ENCODE assay signal across 21 cellular contexts in the genomic region with DNA sequence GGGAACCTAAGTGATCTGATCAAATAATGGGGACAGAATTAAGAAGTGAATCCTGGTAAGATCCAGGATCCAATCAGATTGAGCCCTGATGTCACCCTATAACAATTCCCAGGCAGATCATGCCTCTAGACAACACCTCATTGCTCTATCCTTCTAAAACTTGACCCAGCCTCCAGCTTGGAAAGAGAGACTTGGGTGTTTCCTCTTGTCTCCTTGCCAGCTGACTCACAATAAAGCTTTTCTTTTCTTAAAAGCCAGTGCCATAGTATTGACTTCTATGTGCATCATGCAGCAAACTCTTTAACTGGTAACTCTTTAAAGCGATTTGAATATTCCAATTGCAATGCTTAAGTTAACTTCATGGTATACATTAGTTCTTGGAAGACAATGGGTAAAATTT.
"Had no signal": no experiment of that assay in that cellular context is flagged by ENCODE, and none has a peak within 500 bp of the region (broad histone marks: within the 10 kb centered on the region; RNA-seq: fewer than 3 reads in every experiment).

No MANE protein-coding gene starts in this region.

- H3K27ac Mint-ChIP-seq: activated CD8-positive, alpha-beta T cell treated with anti-CD3 and anti-CD28 coated beads for 36 hours; activated naive CD4-positive, alpha-beta T cell treated with anti-CD3 and anti-CD28 coated beads, Interleukin-2, amount 50 U/mL, for 72 hours; naive B cell; neural progenitor cell; stimulated activated naive CD8-positive, alpha-beta T cell treated with anti-CD3 and anti-CD28 coated beads, Interleukin-15, Interleukin-2, amounts not matched to agents 100 ng/mL and 50 ng/mL, for 24 hours; T-helper 1 cell treated with Interleukin-12 subunit alpha and Interleukin-12 subunit beta and Interleukin-4 antibody, amounts not matched to agents 30 μg/mL and 1 μg/mL, for 36 hours; type B pancreatic cell; WTC11 had no signal

- H2AFZ ChIP-seq: neural progenitor cell had no signal

- FAIRE-seq: islet of Langerhans had no signal

- H3K27me3 Mint-ChIP-seq: central memory CD8-positive, alpha-beta T cell; naive B cell; type B pancreatic cell had no signal

- H3K9ac ChIP-seq: neural progenitor cell had no signal

- H3K4me2 ChIP-seq: neural progenitor cell had no signal

- H3K4me1 ChIP-seq: gastroesophageal sphincter, sigmoid colon, spleen, suprapubic skin had no signal

- H3K9me3 Mint-ChIP-seq: activated CD8-positive, alpha-beta T cell treated with anti-CD3 and anti-CD28 coated beads for 36 hours; activated naive CD4-positive, alpha-beta T cell treated with anti-CD3 and anti-CD28 coated beads, Interleukin-2, amount 50 U/mL, for 72 hours; activated T-cell treated with anti-CD3 and anti-CD28 coated beads, Interleukin-2, amount 50 U/mL, for 4 hours; central memory CD8-positive, alpha-beta T cell; neural progenitor cell; stimulated activated naive CD8-positive, alpha-beta T cell treated with anti-CD3 and anti-CD28 coated beads, Interleukin-15, Interleukin-2, amounts not matched to agents 100 ng/mL and 50 ng/mL, for 24 hours; T-helper 1 cell treated with Interleukin-12 subunit alpha and Interleukin-12 subunit beta and Interleukin-4 antibody, amounts not matched to agents 30 μg/mL and 1 μg/mL, for 36 hours; type B pancreatic cell; WTC11 had no signal

- H3K4me1 Mint-ChIP-seq: central memory CD8-positive, alpha-beta T cell; naive B cell; neural progenitor cell; WTC11 had no signal

- DNase-seq: activated CD4-positive, alpha-beta T cell treated with anti-CD3 and anti-CD28 coated beads for 48 hours; activated CD8-positive, alpha-beta T cell treated with anti-CD3 and anti-CD28 coated beads for 36 hours; activated effector memory CD4-positive, alpha-beta T cell treated with anti-CD3 and anti-CD28 coated beads, Interleukin-2, amount 50 U/mL, for 16 hours; activated T-cell treated with anti-CD3 and anti-CD28 coated beads, Interleukin-2, amount 50 U/mL, for 4 hours; effector CD4-positive, alpha-beta T cell; naive B cell; ovary; sigmoid colon; spleen had no signal

- H3K9me3 ChIP-seq: gastroesophageal sphincter, ovary, sigmoid colon, spleen, suprapubic skin had no signal

- H3K4me3 Mint-ChIP-seq: activated CD8-positive, alpha-beta T cell treated with anti-CD3 and anti-CD28 coated beads for 36 hours; activated T-cell treated with anti-CD3 and anti-CD28 coated beads, Interleukin-2, amount 50 U/mL, for 4 hours; central memory CD8-positive, alpha-beta T cell; naive B cell; neural progenitor cell; stimulated activated naive CD8-positive, alpha-beta T cell treated with anti-CD3 and anti-CD28 coated beads, Interleukin-15, Interleukin-2, amounts not matched to agents 100 ng/mL and 50 ng/mL, for 24 hours; T-helper 1 cell treated with Interleukin-12 subunit alpha and Interleukin-12 subunit beta and Interleukin-4 antibody, amounts not matched to agents 30 μg/mL and 1 μg/mL, for 36 hours; type B pancreatic cell; WTC11 had no signal

- H3K36me3 ChIP-seq: gastroesophageal sphincter, neural progenitor cell, ovary, sigmoid colon, spleen, suprapubic skin had no signal

- H3K27ac ChIP-seq: coronary artery, gastroesophageal sphincter, neural progenitor cell, ovary, sigmoid colon, spleen, suprapubic skin had no signal

- H3K27me3 ChIP-seq: gastroesophageal sphincter, neural progenitor cell, sigmoid colon, spleen, suprapubic skin had no signal

- ATAC-seq: activated CD8-positive, alpha-beta T cell treated with anti-CD3 and anti-CD28 coated beads for 36 hours; activated naive CD4-positive, alpha-beta T cell treated with anti-CD3 and anti-CD28 coated beads, Interleukin-2, amount 50 U/mL, for 72 hours; activated T-cell treated with anti-CD3 and anti-CD28 coated beads, Interleukin-2, amount 50 U/mL, for 4 hours; gastroesophageal sphincter; left lobe of liver; WTC11 had no signal

- H3K4me3 ChIP-seq: coronary artery, gastroesophageal sphincter, neural progenitor cell, ovary, sigmoid colon, spleen, suprapubic skin had no signal

- H3K36me3 Mint-ChIP-seq: activated naive CD4-positive, alpha-beta T cell treated with anti-CD3 and anti-CD28 coated beads, Interleukin-2, amount 50 U/mL, for 72 hours; naive B cell; neural progenitor cell; type B pancreatic cell; WTC11 had no signal
